ENCODE assay signal across 8 cellular contexts in genomic region chr21:41068411-41069304, GRCh38.
A peak's percentile ranks its signal among the peaks of the same experiment; 100 is the strongest.
DNase-seq lines count a peak whose midpoint lies in the region; ATAC-seq lines count a peak whose summit lies in the region.

No MANE protein-coding gene starts in this region.

- peak; percentile 76 for ATAC-seq in HG03432 (IDR thresholded peaks at IDR 0.05; ENCODE audit: unreplicated experiment)
- ATAC-seq in GM18873 (IDR thresholded peaks at IDR 0.05; ENCODE audit: low FRiP score, unreplicated experiment), result no peak

- no peaks in the 10 kb centered on the region for H3K36me3 Mint-ChIP-seq in activated CD4-positive, alpha-beta memory T cell treated with anti-CD3 and anti-CD28 coated beads, Interleukin-2, amount 10 ng/mL, durations not matched to agents 7 days and 5 days (ENCODE audit: low read depth)

- H3K27me3 Mint-ChIP-seq in activated CD4-positive, alpha-beta memory T cell treated with anti-CD3 and anti-CD28 coated beads, Interleukin-2, amount 10 ng/mL, durations not matched to agents 7 days and 5 days, result peaks cover 15% of the 10 kb centered on the region

- DNase-seq in GM04504 (ENCODE audit: low read depth) (peak; percentile 10), NCI-H526 (lab: John Stamatoyannopoulos, UW) (peak; percentile 80 to 91), medulla oblongata (ENCODE audit: extremely low spot score) (peak; percentile 94)
- peak; percentile 68 for DNase-seq in activated CD4-positive, alpha-beta memory T cell treated with anti-CD3 and anti-CD28 coated beads, Interleukin-2, amount 10 ng/mL, durations not matched to agents 7 days and 5 days
- peak; percentile 14 for DNase-seq in effector CD8-positive, alpha-beta T cell (lab: John Stamatoyannopoulos, UW)
- peak; percentile 25 for DNase-seq in stimulated activated CD8-positive, alpha-beta memory T cell treated with anti-CD3 and anti-CD28 coated beads, Interleukin-15, amount 100 ng/mL, for 24 hours (ENCODE audit: low read depth)

- POLR2A ChIA-PET in activated CD4-positive, alpha-beta memory T cell treated with anti-CD3 and anti-CD28 coated beads, Interleukin-2, amount 10 ng/mL, durations not matched to agents 7 days and 5 days (lab: Charles Lee), result interaction anchor here (0.6 kb wide), 1 partner anchor 26 kb away, joined by 3 read pairs; no protein-coding TSS in a partner anchor

- H3K4me3 Mint-ChIP-seq in activated CD4-positive, alpha-beta memory T cell treated with anti-CD3 and anti-CD28 coated beads, Interleukin-2, amount 10 ng/mL, durations not matched to agents 7 days and 5 days, result no peak overlapping the region

- peaks cover 6% of the 10 kb centered on the region for H3K4me1 Mint-ChIP-seq in activated CD4-positive, alpha-beta memory T cell treated with anti-CD3 and anti-CD28 coated beads, Interleukin-2, amount 10 ng/mL, durations not matched to agents 7 days and 5 days

- CTCF ChIA-PET in activated CD4-positive, alpha-beta memory T cell treated with anti-CD3 and anti-CD28 coated beads, Interleukin-2, amount 10 ng/mL, durations not matched to agents 7 days and 5 days (lab: Charles Lee), result interaction anchor here (1.0 to 1.5 kb wide), 2 partner anchors 10 to 925 kb away, joined by 3 to 5 read pairs; no protein-coding TSS in a partner anchor

- H3K9me3 Mint-ChIP-seq in activated CD4-positive, alpha-beta memory T cell treated with anti-CD3 and anti-CD28 coated beads, Interleukin-2, amount 10 ng/mL, durations not matched to agents 7 days and 5 days, result no peaks in the 10 kb centered on the region

- no peak overlapping the region for H3K27ac Mint-ChIP-seq in activated CD4-positive, alpha-beta memory T cell treated with anti-CD3 and anti-CD28 coated beads, Interleukin-2, amount 10 ng/mL, durations not matched to agents 7 days and 5 days

Comparison
In these comparisons a context has a peak if more than half of its experiments do, and no peak if none do; other contexts are left out.
1. DNase-seq: peak in every context shown above with its lines; median percentile 94 in medulla oblongata; 86 in NCI-H526; 68 in activated CD4-positive, alpha-beta memory T cell treated with anti-CD3 and anti-CD28 coated beads, Interleukin-2, amount 10 ng/mL, durations not matched to agents 7 days and 5 days; 25 in stimulated activated CD8-positive, alpha-beta memory T cell treated with anti-CD3 and anti-CD28 coated beads, Interleukin-15, amount 100 ng/mL, for 24 hours; 14 in effector CD8-positive, alpha-beta T cell; 10 in GM04504.